In the genomic region with DNA sequence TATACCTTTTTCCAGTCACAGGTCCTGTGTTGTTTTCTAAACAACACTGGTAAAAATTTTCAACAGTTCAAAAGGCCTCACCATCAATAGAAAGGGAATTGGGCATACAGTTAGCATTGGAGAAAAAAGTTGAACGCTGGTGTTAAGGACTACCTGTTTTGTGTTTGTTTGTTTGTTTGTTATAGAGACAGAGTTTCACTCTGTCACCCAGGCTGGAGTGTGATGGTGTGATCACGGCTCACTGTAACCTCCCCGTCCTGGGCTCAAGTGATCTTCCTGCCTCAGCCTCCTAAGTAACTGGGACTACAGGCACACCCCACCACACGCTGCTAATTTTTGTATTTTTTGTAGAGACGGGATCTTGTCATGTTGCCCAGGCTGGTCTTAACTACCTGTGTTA, we compare ENCODE assay signal across 21 cellular contexts.
DNase-seq lines count a peak whose midpoint lies in the region; ATAC-seq and TF ChIP-seq lines count a peak whose summit lies in the region.
"Had no signal": no experiment of that assay in that cellular context is flagged by ENCODE, and none has a peak within 500 bp of the region (broad histone marks: within the 10 kb centered on the region; RNA-seq: fewer than 3 reads in every experiment).

No MANE protein-coding gene starts in this region.

- POLR2A ChIA-PET in naive thymus-derived CD4-positive, alpha-beta T cell (lab: Charles Lee) = no interaction called here

- no peak overlapping the region for H3K4me3 ChIP-seq in naive thymus-derived CD4-positive, alpha-beta T cell (ENCODE audit: low read length)
- H3K4me3 ChIP-seq: BLaER1 had no signal

- no peak overlapping the region for H3K27ac Mint-ChIP-seq in activated naive CD4-positive, alpha-beta T cell treated with anti-CD3 and anti-CD28 coated beads, Interleukin-2, amount 50 U/mL, for 24 hours
- no peak overlapping the region for H3K27ac Mint-ChIP-seq in activated naive CD4-positive, alpha-beta T cell treated with anti-CD3 and anti-CD28 coated beads for 36 hours
- H3K27ac Mint-ChIP-seq in brain (peak overlapping the region; percentile 14 to 96 (median 92)), type B pancreatic cell (no peak overlapping the region)
- H3K27ac Mint-ChIP-seq in naive thymus-derived CD4-positive, alpha-beta T cell = no peak overlapping the region
- H3K27ac Mint-ChIP-seq: activated CD8-positive, alpha-beta memory T cell treated with anti-CD3 and anti-CD28 coated beads, Interleukin-2, amount 10 ng/mL, durations not matched to agents 7 days and 5 days; stimulated activated naive CD8-positive, alpha-beta T cell treated with anti-CD3 and anti-CD28 coated beads, Interleukin-15, Interleukin-2, amounts not matched to agents 100 ng/mL and 50 ng/mL, for 24 hours had no signal

- no peaks in the 10 kb centered on the region for H3K36me3 ChIP-seq in naive thymus-derived CD4-positive, alpha-beta T cell (ENCODE audit: control insufficient read depth in 2 of 3, insufficient read depth in 3 of 3, low read length in 3 of 3)
- H3K36me3 ChIP-seq: BLaER1, upper lobe of left lung had no signal

- H3K9me3 ChIP-seq in naive thymus-derived CD4-positive, alpha-beta T cell (ENCODE audit: control insufficient read depth in 2 of 3, low read length in 3 of 3) = no peaks in the 10 kb centered on the region
- H3K9me3 ChIP-seq: upper lobe of left lung had no signal

- H3K4me1 ChIP-seq in naive thymus-derived CD4-positive, alpha-beta T cell (ENCODE audit: control insufficient read depth in 2 of 2, insufficient read depth in 2 of 2, low read length in 2 of 2) = peaks cover 5 to 8% of the 10 kb centered on the region in 2 donors
- H3K4me1 ChIP-seq: BLaER1 had no signal

- intact Hi-C loops in activated naive CD4-positive, alpha-beta T cell treated with anti-CD3 and anti-CD28 coated beads for 36 hours (cut with micrococcal nuclease) = loop anchor here (5.0 kb wide), 1 partner anchor 114 kb away; no protein-coding TSS in a partner anchor
- intact Hi-C loops in naive thymus-derived CD4-positive, alpha-beta T cell (cut with micrococcal nuclease) = loop anchor here in 1 of 2 donors (5.0 kb wide), 1 partner anchor 106 kb away; no protein-coding TSS in a partner anchor

- no peak for ATAC-seq in naive thymus-derived CD4-positive, alpha-beta T cell
- ATAC-seq in HG03342 (IDR thresholded peaks at IDR 0.05; ENCODE audit: unreplicated experiment) = no peak
- no peak for ATAC-seq in omental fat pad (ENCODE audit: low FRiP score)
- ATAC-seq: activated CD8-positive, alpha-beta memory T cell treated with anti-CD3 and anti-CD28 coated beads, Interleukin-2, amount 10 ng/mL, durations not matched to agents 7 days and 5 days had no signal

- H3K27ac ChIP-seq in naive thymus-derived CD4-positive, alpha-beta T cell (ENCODE audit: low read depth, low read length) = no peak overlapping the region
- H3K27ac ChIP-seq: BLaER1 had no signal

- H3K4me3 Mint-ChIP-seq in activated naive CD4-positive, alpha-beta T cell treated with anti-CD3 and anti-CD28 coated beads, Interleukin-2, amount 50 U/mL, for 24 hours = peak overlapping the region; percentile 80
- no peak overlapping the region for H3K4me3 Mint-ChIP-seq in activated naive CD4-positive, alpha-beta T cell treated with anti-CD3 and anti-CD28 coated beads for 36 hours
- H3K4me3 Mint-ChIP-seq in brain = peak overlapping the region; percentile 81 to 88 (median 85)
- peak overlapping the region in 8 of 10 donors; percentile 45 to 85 (median 79) for H3K4me3 Mint-ChIP-seq in naive thymus-derived CD4-positive, alpha-beta T cell
- H3K4me3 Mint-ChIP-seq in type B pancreatic cell = peak overlapping the region; percentile 90
- H3K4me3 Mint-ChIP-seq: activated CD8-positive, alpha-beta memory T cell treated with anti-CD3 and anti-CD28 coated beads, Interleukin-2, amount 10 ng/mL, durations not matched to agents 7 days and 5 days had no signal

- H3K27me3 Mint-ChIP-seq in activated naive CD4-positive, alpha-beta T cell treated with anti-CD3 and anti-CD28 coated beads, Interleukin-2, amount 50 U/mL, for 24 hours = peaks cover 45% of the 10 kb centered on the region
- H3K27me3 Mint-ChIP-seq in activated naive CD4-positive, alpha-beta T cell treated with anti-CD3 and anti-CD28 coated beads for 36 hours (ENCODE audit: low read depth) = peaks cover 59% of the 10 kb centered on the region
- H3K27me3 Mint-ChIP-seq in brain (peaks cover 8% of the 10 kb centered on the region), type B pancreatic cell (peaks cover 64% of the 10 kb centered on the region)
- H3K27me3 Mint-ChIP-seq in naive thymus-derived CD4-positive, alpha-beta T cell = peaks cover 54 to 73% (median 70%) of the 10 kb centered on the region in 5 donors

- H3K27me3 ChIP-seq in naive thymus-derived CD4-positive, alpha-beta T cell (ENCODE audit: control insufficient read depth in 2 of 2, insufficient read depth in 2 of 2, low read length in 2 of 2) = peaks cover 3 to 16% of the 10 kb centered on the region in 2 donors

- CTCF ChIA-PET in activated naive CD4-positive, alpha-beta T cell treated with anti-CD3 and anti-CD28 coated beads for 36 hours (lab: Charles Lee) = no interaction called here
- CTCF ChIA-PET in naive thymus-derived CD4-positive, alpha-beta T cell (lab: Charles Lee) = no interaction called here

- TF ChIP-seq CTCF in brain (conservative IDR thresholded peaks at IDR 0.05) (no peak), type B pancreatic cell (conservative IDR thresholded peaks at IDR 0.05) (no peak), omental fat pad (IDR thresholded peaks at IDR 0.05) (no peak)

- no peaks in the 10 kb centered on the region for H3K9me3 Mint-ChIP-seq in activated naive CD4-positive, alpha-beta T cell treated with anti-CD3 and anti-CD28 coated beads, Interleukin-2, amount 50 U/mL, for 24 hours
- peaks cover 2% of the 10 kb centered on the region for H3K9me3 Mint-ChIP-seq in activated naive CD4-positive, alpha-beta T cell treated with anti-CD3 and anti-CD28 coated beads for 36 hours
- H3K9me3 Mint-ChIP-seq in brain = peaks cover 5 to 15% (median 10%) of the 10 kb centered on the region in 5 experiments
- no peaks in the 10 kb centered on the region for H3K9me3 Mint-ChIP-seq in naive thymus-derived CD4-positive, alpha-beta T cell
- H3K9me3 Mint-ChIP-seq in type B pancreatic cell = peaks cover 9% of the 10 kb centered on the region
- H3K9me3 Mint-ChIP-seq: dendritic cell treated with granulocyte-macrophage colony-stimulating factor and Interleukin-4, amounts not matched to agents 40 ng/mL and 50 ng/mL, for 4 days; stimulated activated naive CD8-positive, alpha-beta T cell treated with anti-CD3 and anti-CD28 coated beads, Interleukin-15, Interleukin-2, amounts not matched to agents 100 ng/mL and 50 ng/mL, for 24 hours had no signal

- DNase-seq in activated naive CD4-positive, alpha-beta T cell treated with anti-CD3 and anti-CD28 coated beads for 36 hours = no peak
- DNase-seq in naive thymus-derived CD4-positive, alpha-beta T cell = no peak
- DNase-seq in type B pancreatic cell (ENCODE audit: extremely low spot score, unreplicated experiment) = no peak
- no peak for DNase-seq in activated CD4-positive, alpha-beta T cell treated with anti-CD3 and anti-CD28 coated beads, Interleukin-2, amount 50 U/mL, for 1 hour
- DNase-seq in omental fat pad (ENCODE audit: low spot score) = no peak
- DNase-seq: 8988T; activated CD4-positive, alpha-beta T cell treated with anti-CD3 and anti-CD28 coated beads for 48 hours; activated CD8-positive, alpha-beta memory T cell treated with anti-CD3 and anti-CD28 coated beads, Interleukin-2, amount 10 ng/mL, durations not matched to agents 7 days and 5 days; hippocampal formation; KG1; MV-4-11; NCI-H1694; SIG-M5; stimulated activated CD4-positive, alpha-beta T cell treated with anti-CD3 and anti-CD28 coated beads, Interleukin-4, amount 100 ng/mL, for 24 hours; upper lobe of left lung had no signal

- peaks cover 25% of the 10 kb centered on the region for H3K4me1 Mint-ChIP-seq in activated naive CD4-positive, alpha-beta T cell treated with anti-CD3 and anti-CD28 coated beads, Interleukin-2, amount 50 U/mL, for 24 hours
- H3K4me1 Mint-ChIP-seq in activated naive CD4-positive, alpha-beta T cell treated with anti-CD3 and anti-CD28 coated beads for 36 hours (ENCODE audit: low read depth) = peaks cover 20% of the 10 kb centered on the region
- peaks cover 50% of the 10 kb centered on the region for H3K4me1 Mint-ChIP-seq in brain
- H3K4me1 Mint-ChIP-seq in naive thymus-derived CD4-positive, alpha-beta T cell = peaks cover 8 to 37% (median 26%) of the 10 kb centered on the region in 7 donors
- peaks cover 41% of the 10 kb centered on the region for H3K4me1 Mint-ChIP-seq in type B pancreatic cell (ENCODE audit: unreplicated experiment)

- no peaks in the 10 kb centered on the region for H3K36me3 Mint-ChIP-seq in activated naive CD4-positive, alpha-beta T cell treated with anti-CD3 and anti-CD28 coated beads, Interleukin-2, amount 50 U/mL, for 24 hours
- no peaks in the 10 kb centered on the region for H3K36me3 Mint-ChIP-seq in activated naive CD4-positive, alpha-beta T cell treated with anti-CD3 and anti-CD28 coated beads for 36 hours (ENCODE audit: low read depth)
- H3K36me3 Mint-ChIP-seq in brain (peaks cover 22% of the 10 kb centered on the region), type B pancreatic cell (peaks cover 10% of the 10 kb centered on the region)
- peaks cover 0 to 6% (median 2%) of the 10 kb centered on the region in 5 donors for H3K36me3 Mint-ChIP-seq in naive thymus-derived CD4-positive, alpha-beta T cell
- H3K36me3 Mint-ChIP-seq: activated CD8-positive, alpha-beta memory T cell treated with anti-CD3 and anti-CD28 coated beads, Interleukin-2, amount 10 ng/mL, durations not matched to agents 7 days and 5 days had no signal

Comparison
In these comparisons a context has a peak if more than half of its experiments do, and no peak if none do; other contexts are left out.
1. H3K27ac Mint-ChIP-seq: peak in brain (5 of 5); none in activated naive CD4-positive, alpha-beta T cell treated with anti-CD3 and anti-CD28 coated beads, Interleukin-2, amount 50 U/mL, for 24 hours (single experiment), activated naive CD4-positive, alpha-beta T cell treated with anti-CD3 and anti-CD28 coated beads for 36 hours (single experiment), naive thymus-derived CD4-positive, alpha-beta T cell (0 of 9) and type B pancreatic cell (single experiment).